Comparison of ENCODE assay signal across 1 cellular context in genomic region chr5:134098690-134099089, GRCh38.
TF ChIP-seq lines count a peak whose summit lies in the region.

No MANE protein-coding gene starts in this region.

TF ChIP-seq in liver, 16 proteins besides CTCF, POLR2A, EP300 and RAD21 (continued from another document):
- TF ChIP-seq REST (IDR thresholded peaks at IDR 0.05) (peak; percentile 56), HNF4G (IDR thresholded peaks at IDR 0.05) (peak; percentile 99), GABPA (IDR thresholded peaks at IDR 0.05 in 1 of 2, conservative IDR thresholded peaks at IDR 0.05 in 1 of 2) (no peak), EGR1 (IDR thresholded peaks at IDR 0.05; ENCODE audit: low read depth in 2 of 2) (no peak), RXRA (IDR thresholded peaks at IDR 0.05) (peak; percentile 90 to 95)
